8 cellular contexts compared by ENCODE assay signal in the genomic region with DNA sequence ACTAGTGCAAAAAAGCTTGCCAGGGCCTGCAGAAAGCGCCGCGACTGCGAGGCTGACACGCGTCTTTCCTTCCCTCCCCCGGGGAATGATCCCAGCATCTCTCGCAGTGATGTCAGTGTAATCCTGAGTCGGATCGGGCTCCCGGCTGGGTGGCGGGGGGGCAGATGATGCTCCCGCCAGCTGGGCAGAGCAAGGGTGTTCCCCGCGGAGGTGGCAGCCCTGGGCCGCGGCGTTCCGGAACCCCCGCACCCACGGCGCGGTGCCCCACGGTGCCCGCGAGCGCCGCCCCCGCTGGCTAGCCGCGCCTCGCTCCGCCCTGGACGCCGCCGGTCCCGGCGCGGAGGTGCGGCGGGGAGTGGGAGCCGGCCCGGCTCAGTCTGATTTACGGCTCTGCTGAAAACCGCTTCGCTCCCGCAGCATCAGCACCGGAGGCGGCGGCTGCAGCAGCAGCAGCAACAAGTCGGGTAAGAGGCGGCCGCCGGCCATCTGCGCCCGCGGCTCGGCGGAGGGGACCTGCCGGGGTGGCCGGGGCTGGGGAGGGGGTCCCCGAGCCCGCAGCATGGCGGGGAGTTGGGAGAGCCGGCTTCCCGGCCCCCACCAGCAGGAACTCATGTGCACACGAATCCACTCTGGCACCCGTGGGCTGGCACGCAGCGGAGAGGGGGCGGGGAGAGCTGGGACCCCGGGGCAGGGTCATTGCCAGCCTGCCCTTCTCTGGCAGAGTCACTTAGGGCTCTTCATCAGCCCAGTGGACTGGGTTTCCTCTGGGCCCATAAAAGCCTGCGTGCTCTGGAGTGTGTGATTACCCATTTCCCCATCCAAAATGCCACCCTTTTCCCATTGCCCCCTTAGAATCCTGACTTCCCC. TPM values are rescaled to one million over a fixed set of nuclear protein-coding genes. Genes with fewer than 3 reads are reported as not detected.
DNase-seq lines count a peak whose midpoint lies in the region; ATAC-seq and TF ChIP-seq lines count a peak whose summit lies in the region.

A gene with protein sequence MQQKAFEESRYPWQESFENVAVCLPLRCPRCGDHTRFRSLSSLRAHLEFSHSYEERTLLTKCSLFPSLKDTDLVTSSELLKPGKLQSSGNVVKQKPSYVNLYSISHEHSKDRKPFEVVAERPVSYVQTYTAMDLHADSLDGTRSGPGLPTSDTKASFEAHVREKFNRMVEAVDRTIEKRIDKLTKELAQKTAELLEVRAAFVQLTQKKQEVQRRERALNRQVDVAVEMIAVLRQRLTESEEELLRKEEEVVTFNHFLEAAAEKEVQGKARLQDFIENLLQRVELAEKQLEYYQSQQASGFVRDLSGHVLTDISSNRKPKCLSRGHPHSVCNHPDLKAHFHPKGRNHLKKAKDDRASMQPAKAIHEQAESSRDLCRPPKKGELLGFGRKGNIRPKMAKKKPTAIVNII (plus strand): TSS at position 375 of the 867 bp plus-strand sequence. CDS start 1,825 bp downstream, outside the sequence.

- H3K18ac ChIP-seq in H9 (ENCODE audit: insufficient read length, low read depth, low read length) = no peak within 1 kb of the TSS

- H3K27me3 ChIP-seq in ACC112 (ENCODE audit: insufficient read depth, low read length) = no peaks in the 10 kb centered on the region
- H3K27me3 ChIP-seq in H9 (ENCODE audit: insufficient read depth, low read length) = peaks cover 6% of the 10 kb centered on the region; the same call in 1 of the 2 replicates
- no peaks in the 10 kb centered on the region for H3K27me3 ChIP-seq in breast epithelium
- no peaks in the 10 kb centered on the region for H3K27me3 ChIP-seq in smooth muscle cell (ENCODE audit: low read depth)

- H3K4me1 Mint-ChIP-seq in H9 (peaks cover 5 to 7% of the 10 kb centered on the region in 2 experiments), immature natural killer cell (peaks cover 39 to 56% of the 10 kb centered on the region in 2 donors)

- H3K9me3 Mint-ChIP-seq in H9 = peaks cover 0 to 3% of the 10 kb centered on the region in 2 experiments; a peak in 2 of 5 replicates
- H3K9me3 Mint-ChIP-seq in immature natural killer cell = no peaks in the 10 kb centered on the region

- H3K79me1 ChIP-seq in H9 (ENCODE audit: insufficient read depth, low read depth, low read length, poor library complexity, severe bottlenecking) = no peaks in the 10 kb centered on the region

- H3K27me3 Mint-ChIP-seq in H9 (ENCODE audit: low read depth) (peaks cover 47% of the 10 kb centered on the region), immature natural killer cell (ENCODE audit: low read depth in 3 of 3) (peaks cover 2 to 6% (median 2%) of the 10 kb centered on the region in 3 donors)

- H3K27ac ChIP-seq in ACC112 (ENCODE audit: low read depth, low read length) (no peak within 1 kb of the TSS), H9 (ENCODE audit: insufficient read length, low read depth, low read length) (no peak within 1 kb of the TSS), breast epithelium (peak within 1 kb of the TSS; percentile 21 to 35), smooth muscle cell (ENCODE audit: low read depth) (no peak within 1 kb of the TSS)

- no peak within 1 kb of the TSS for H2AK5ac ChIP-seq in H9 (ENCODE audit: insufficient read length, low read length)

- H3K79me2 ChIP-seq in ACC112 (ENCODE audit: control insufficient read depth, insufficient read depth, low read length, unreplicated experiment) = no peaks in the 10 kb centered on the region
- H3K79me2 ChIP-seq in H9 (ENCODE audit: insufficient read depth, low read length) = no peaks in the 10 kb centered on the region
- no peaks in the 10 kb centered on the region for H3K79me2 ChIP-seq in smooth muscle cell (ENCODE audit: low read depth)

- H3K4me3 ChIP-seq in ACC112 (ENCODE audit: low read depth, low read length) (peak within 1 kb of the TSS; percentile 94), breast epithelium (peak within 1 kb of the TSS; percentile 44 to 87 (median 63)), smooth muscle cell (peak within 1 kb of the TSS; percentile 64)

- no peak within 1 kb of the TSS for H2BK20ac ChIP-seq in H9 (ENCODE audit: low read depth, low read length, poor library complexity, severe bottlenecking)

- H3K9ac ChIP-seq in H9 (ENCODE audit: extremely low read depth, insufficient read length, low read length) (no peak within 1 kb of the TSS), smooth muscle cell (ENCODE audit: low read depth) (no peak within 1 kb of the TSS)

- intact Hi-C loops in breast epithelium (cut with DNase I; ENCODE audit: low total_unique reads) = no loop called here

- H2BK12ac ChIP-seq in H9 (ENCODE audit: insufficient read length, low read depth, low read length) = no peak within 1 kb of the TSS

- H3K4me2 ChIP-seq in H9 (ENCODE audit: insufficient read depth, insufficient read length, low read length) (peak within 1 kb of the TSS; percentile 67), smooth muscle cell (peak within 1 kb of the TSS; percentile 94)

- no peak within 1 kb of the TSS; the same call in 1 of the 2 replicates for H3K14ac ChIP-seq in H9 (ENCODE audit: insufficient read depth, low read length)

- H3K27ac Mint-ChIP-seq in H9 (no peak within 1 kb of the TSS), immature natural killer cell (peak within 1 kb of the TSS; percentile 51 to 89 (median 82))

- peaks cover under 1% of the 10 kb centered on the region for H3F3A ChIP-seq in smooth muscle cell (ENCODE audit: low read depth)

- TF ChIP-seq POLR2A in breast epithelium (IDR thresholded peaks at IDR 0.05) = no peak

- H4K8ac ChIP-seq in H9 (replicated peaks; ENCODE audit: insufficient read length, low read depth, low read length) = no peak within 1 kb of the TSS

- H3K4ac ChIP-seq in H9 (ENCODE audit: low read depth, low read length) = no peak within 1 kb of the TSS

- no peak within 1 kb of the TSS for H3T11ph ChIP-seq in H9 (ENCODE audit: low read length)

- no peak within 1 kb of the TSS for H4K5ac ChIP-seq in H9 (ENCODE audit: insufficient read length, low read depth, low read length)

- H4K91ac ChIP-seq in H9 (ENCODE audit: insufficient read length, low read depth, low read length) = no peak within 1 kb of the TSS

- no peaks in the 10 kb centered on the region for H3K23me2 ChIP-seq in H9 (ENCODE audit: insufficient read length, low read depth, low read length, poor library complexity, severe bottlenecking)

- H4K20me1 ChIP-seq in H9 (ENCODE audit: control insufficient read depth, insufficient read depth, insufficient read length) (no peaks in the 10 kb centered on the region), smooth muscle cell (ENCODE audit: low read depth) (no peaks in the 10 kb centered on the region)

- H2BK15ac ChIP-seq in H9 (ENCODE audit: low read depth, low read length) = no peak within 1 kb of the TSS

- H3K56ac ChIP-seq in H9 (ENCODE audit: insufficient read length, low read depth, low read length) = no peak within 1 kb of the TSS

- H2BK120ac ChIP-seq in H9 (ENCODE audit: low read depth, low read length, poor library complexity, severe bottlenecking) = no peak within 1 kb of the TSS

- H2BK5ac ChIP-seq in H9 (ENCODE audit: insufficient read length, low read length) = no peak within 1 kb of the TSS

- no CpG with 5 or more reads among the region's 73 CpGs for WGBS in H9 (ENCODE audit: extremely low coverage, insufficient read length, low lambda C conversion rate)
- WGBS in smooth muscle cell (ENCODE audit: low lambda C conversion rate) = 4% methylated on average over 55 of the region's 73 CpGs

- ATAC-seq in GM21723 (IDR thresholded peaks at IDR 0.05; ENCODE audit: unreplicated experiment) = no peak

- H3K23ac ChIP-seq in H9 (ENCODE audit: insufficient read length, low read depth, low read length) = no peak within 1 kb of the TSS

- peaks cover 4% of the 10 kb centered on the region for H3K4me1 ChIP-seq in ACC112 (ENCODE audit: control insufficient read depth, insufficient read depth, low read length, unreplicated experiment)
- H3K4me1 ChIP-seq in H9 (ENCODE audit: insufficient read depth, low read length) = no peaks in the 10 kb centered on the region
- no peaks in the 10 kb centered on the region for H3K4me1 ChIP-seq in breast epithelium
- no peaks in the 10 kb centered on the region for H3K4me1 ChIP-seq in smooth muscle cell (ENCODE audit: low read depth)

- H2AFZ ChIP-seq in ACC112 (ENCODE audit: low read length, unreplicated experiment) (peak within 1 kb of the TSS; percentile 98), H9 (ENCODE audit: low read length) (peak within 1 kb of the TSS; percentile 92), smooth muscle cell (ENCODE audit: low read depth) (peak within 1 kb of the TSS; percentile 93)

- H3K4me3 Mint-ChIP-seq in H9 (peak within 1 kb of the TSS; percentile 72 to 84), immature natural killer cell (peak within 1 kb of the TSS; percentile 81 to 91 (median 90))

- H3K36me3 Mint-ChIP-seq in H9 (ENCODE audit: insufficient read depth in 1 of 3, low read depth in 3 of 3) (no peaks in the 10 kb centered on the region), immature natural killer cell (peaks cover 0 to 3% (median 0%) of the 10 kb centered on the region in 3 donors)

- H3K9me3 ChIP-seq in H9 (ENCODE audit: control insufficient read depth, low read depth, low read length) (no peaks in the 10 kb centered on the region), breast epithelium (no peaks in the 10 kb centered on the region), smooth muscle cell (replicated peaks; ENCODE audit: low read depth) (no peaks in the 10 kb centered on the region)

- TF ChIP-seq CTCF in H9 (conservative IDR thresholded peaks at IDR 0.05) (no peak), breast epithelium (IDR thresholded peaks at IDR 0.05) (no peak), smooth muscle cell (IDR thresholded peaks at IDR 0.05; ENCODE audit: borderline replicate concordance, insufficient read depth, poor library complexity, severe bottlenecking) (no peak)

- H3K36me3 ChIP-seq in ACC112 (ENCODE audit: insufficient read depth, low read length) (no peaks in the 10 kb centered on the region), breast epithelium (no peaks in the 10 kb centered on the region), smooth muscle cell (ENCODE audit: low read depth) (no peaks in the 10 kb centered on the region)

- DNase-seq in H9 (peak; percentile 56), T-helper 2 cell (peak; percentile 33 to 80 (median 44)), breast epithelium (ENCODE audit: low spot score in 2 of 2) (peak in 1 of 2 donors; percentile 54), immature natural killer cell (peak; percentile 62 to 69 (median 63)), smooth muscle cell (lab: John Stamatoyannopoulos, UW; ENCODE audit: unreplicated experiment) (no peak), SHP77 (lab: John Stamatoyannopoulos, UW) (no peak)

RNA-seq across cellular contexts. Expression of the gene that starts here (rescaled TPM):
- 0.46 and 0.59 TPM in 2 replicates for total RNA-seq in H9 (2021)
- total RNA-seq in breast epithelium = 1 to 10 TPM in 1 of 3 donors, under 1 TPM in 2; 0.16 to 1.8 (median 0.66) TPM
- 1 to 10 TPM; 4.2 to 9.8 (median 5.4) TPM for polyA plus RNA-seq in immature natural killer cell
- total RNA-seq in smooth muscle cell = 3.1 and 3.7 TPM in 2 replicates
- 1.9 and 2.0 TPM in 2 replicates for polyA plus RNA-seq in smooth muscle cell

Comparison
In these comparisons a context has a peak if more than half of its experiments do, and no peak if none do; other contexts are left out.
1. Peak in DNase-seq and H3K4me2 ChIP-seq in H9; RNA of the gene not detected or under 1 TPM.
2. H3K27ac ChIP-seq: peak in breast epithelium (2 of 2); none in ACC112 (single experiment), H9 (single experiment) and smooth muscle cell (single experiment).
3. DNase-seq: peak in T-helper 2 cell (5 of 5) and immature natural killer cell (3 of 3); none in smooth muscle cell (single experiment) and SHP77 (0 of 2).
4. H3K27ac Mint-ChIP-seq: peak in immature natural killer cell (6 of 6); none in H9 (0 of 3).
5. Peak in every context shown above with its lines, with median percentiles within 50 percentile points of each other: H2AFZ ChIP-seq and H3K4me3 ChIP-seq.